14 cellular contexts compared by ENCODE assay signal in genomic region chr12:22978962-22979361, GRCh38.
A peak's percentile ranks its signal among the peaks of the same experiment; 100 is the strongest.
DNase-seq lines count a peak whose midpoint lies in the region; ATAC-seq, FAIRE-seq and TF ChIP-seq lines count a peak whose summit lies in the region.
"Had no signal": no experiment of that assay in that cellular context is flagged by ENCODE, and none has a peak within 500 bp of the region (broad histone marks: within the 10 kb centered on the region; RNA-seq: fewer than 3 reads in every experiment).

No MANE protein-coding gene starts in this region.

- H3K4me3 ChIP-seq in astrocyte (ENCODE audit: insufficient read depth, low read depth, low read length) = no peak overlapping the region

- no peaks in the 10 kb centered on the region for H3K9me3 ChIP-seq in astrocyte (ENCODE audit: insufficient read depth, low read depth, low read length)
- H3K9me3 ChIP-seq: BE2C had no signal

- H3K4me3 Mint-ChIP-seq in astrocyte (ENCODE audit: unreplicated experiment) = no peak overlapping the region

- peak overlapping the region; percentile 23 for H3K4me2 ChIP-seq in astrocyte (ENCODE audit: low read length)

- H3K9me3 Mint-ChIP-seq in astrocyte (ENCODE audit: unreplicated experiment) = no peaks in the 10 kb centered on the region

- peak; percentile 73 for FAIRE-seq in astrocyte (lab: Jason Lieb, UNC)
- FAIRE-seq: TTC549 had no signal

- in situ Hi-C loops in ACHN (cut with HindIII; ENCODE audit: low pct_ligation_motif_present, low pct_unique_long_range_greater_than_20kb, low sequenced_read_pairs) = no loop called here

- no peak for ATAC-seq in left lobe of liver
- ATAC-seq: esophagus mucosa, left ventricle myocardium superior had no signal

- H2AFZ ChIP-seq in astrocyte (ENCODE audit: low read depth, low read length) = no peak overlapping the region

- no peaks in the 10 kb centered on the region for H3K79me2 ChIP-seq in astrocyte (ENCODE audit: insufficient read depth, low read length)

- peak overlapping the region; percentile 36 for H3K27ac ChIP-seq in astrocyte (ENCODE audit: low read depth, low read length)

- H3K27me3 Mint-ChIP-seq in astrocyte (ENCODE audit: low read depth, unreplicated experiment) = no peaks in the 10 kb centered on the region

- peak; percentile 93 for DNase-seq in ACHN
- DNase-seq in HS-27A (ENCODE audit: low read depth) = peak; percentile 97
- peak; percentile 97 for DNase-seq in astrocyte (ENCODE audit: low read depth)
- DNase-seq in hepatic stellate cell (ENCODE audit: low spot score) = peak; percentile 70
- DNase-seq in NCI-H1105 treated with DMSO at 0.1 percent for 48 hours (lab: John Stamatoyannopoulos, UW) = no peak
- no peak for DNase-seq in left lobe of liver (ENCODE audit: low spot score)
- DNase-seq in medulla oblongata (ENCODE audit: extremely low spot score) = no peak
- no peak for DNase-seq in stimulated activated CD4-positive, alpha-beta T cell treated with anti-CD3 and anti-CD28 coated beads, Interleukin-4, amount 100 ng/mL, for 24 hours
- DNase-seq: anterior cingulate cortex, BE2C, left ventricle myocardium superior, substantia nigra had no signal

- H3K9ac ChIP-seq in astrocyte (ENCODE audit: low read length) = no peak overlapping the region

- H3K4me1 ChIP-seq in astrocyte (ENCODE audit: insufficient read depth, low read length) = peaks cover 14% of the 10 kb centered on the region
- H3K4me1 ChIP-seq: BE2C had no signal

- H3K4me1 Mint-ChIP-seq in astrocyte (ENCODE audit: low read depth, unreplicated experiment) = peaks cover 28% of the 10 kb centered on the region

- no peaks in the 10 kb centered on the region for H3K27me3 ChIP-seq in astrocyte (ENCODE audit: insufficient read depth, low read length)
- H3K27me3 ChIP-seq: BE2C had no signal

- H4K20me1 ChIP-seq in astrocyte (ENCODE audit: insufficient read depth, low read length) = no peaks in the 10 kb centered on the region

- TF ChIP-seq CTCF in astrocyte (IDR thresholded peaks at IDR 0.05; ENCODE audit: insufficient read depth, low read depth, low read length) = no peak

- H3K27ac Mint-ChIP-seq in astrocyte (ENCODE audit: unreplicated experiment) = peak overlapping the region; percentile 34

- no peaks in the 10 kb centered on the region for H3K36me3 ChIP-seq in astrocyte (ENCODE audit: insufficient read depth, low read length)
- H3K36me3 ChIP-seq: BE2C had no signal

- H3K36me3 Mint-ChIP-seq in astrocyte (ENCODE audit: low read depth, unreplicated experiment) = no peaks in the 10 kb centered on the region

Comparison
In these comparisons a context has a peak if more than half of its experiments do, and no peak if none do; other contexts are left out.
1. DNase-seq: peak in ACHN (single experiment), HS-27A (single experiment), astrocyte (single experiment) and hepatic stellate cell (single experiment); none in NCI-H1105 treated with DMSO at 0.1 percent for 48 hours (single experiment), left lobe of liver (single experiment), medulla oblongata (single experiment) and stimulated activated CD4-positive, alpha-beta T cell treated with anti-CD3 and anti-CD28 coated beads, Interleukin-4, amount 100 ng/mL, for 24 hours (single experiment).